Comparison of ENCODE assay signal across 11 cellular contexts in the genomic region with DNA sequence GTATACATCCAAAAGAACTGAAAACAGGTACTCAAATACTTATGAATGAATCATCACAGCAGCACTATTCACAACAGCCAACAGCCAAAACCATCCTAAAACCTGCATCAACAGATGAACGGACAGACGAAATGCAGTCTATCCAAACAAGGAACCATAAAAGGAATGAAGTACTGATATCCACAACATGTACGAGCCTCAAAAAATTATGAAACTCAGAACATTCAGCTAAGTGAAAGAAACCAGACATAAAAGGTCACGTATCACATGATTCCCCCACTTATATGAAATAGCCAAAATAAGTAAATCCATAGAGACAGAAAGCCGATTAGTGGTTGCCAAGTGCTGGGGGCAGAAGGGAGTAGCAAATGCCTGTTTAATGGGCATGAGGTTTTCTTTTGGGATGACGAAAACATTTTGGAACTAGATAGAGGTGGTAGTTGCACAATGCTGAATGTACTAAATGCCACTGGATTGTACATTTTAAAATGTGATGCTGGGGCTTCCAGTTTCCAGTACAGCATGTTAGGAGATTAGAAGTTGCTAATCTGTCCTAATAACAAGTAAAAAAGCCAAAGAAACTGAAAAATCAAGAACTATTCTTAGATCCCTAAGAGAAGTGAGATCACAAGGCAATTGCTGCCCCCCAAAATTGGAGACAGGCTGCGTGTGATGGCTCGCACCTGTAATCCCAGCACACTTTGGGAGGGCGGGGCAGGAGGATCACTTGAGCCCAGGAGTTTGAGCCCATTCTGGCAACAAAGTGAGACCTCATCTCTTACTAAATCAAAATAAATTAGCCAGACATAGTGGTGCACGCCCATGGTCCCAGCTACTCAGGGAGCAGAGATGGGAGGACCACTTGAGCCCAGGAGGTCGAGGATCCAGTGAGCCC. TPM values are rescaled to one million over a fixed set of nuclear protein-coding genes. Genes with fewer than 3 reads are reported as not detected.
DNase-seq lines count a peak whose midpoint lies in the region; ATAC-seq, FAIRE-seq and TF ChIP-seq lines count a peak whose summit lies in the region.
"Had no signal": no experiment of that assay in that cellular context is flagged by ENCODE, and none has a peak within 500 bp of the region (broad histone marks: within the 10 kb centered on the region; RNA-seq: fewer than 3 reads in every experiment).

No MANE protein-coding gene starts in this region.

- no peak overlapping the region for H3K4me3 ChIP-seq in pancreas

- H3K4me1 ChIP-seq in pancreas = peaks cover 16 to 32% (median 25%) of the 10 kb centered on the region in 3 donors

- FAIRE-seq in pancreas (lab: Jason Lieb, UNC) = no peak

- intact Hi-C loops in pancreas (cut with DNase I) (no loop called here), head of caudate nucleus (cut with DNase I) (no loop called here)

- ATAC-seq in pancreas = peak in 3 of 4 donors; percentile 6 to 39 (median 8)
- ATAC-seq in HG03442 (IDR thresholded peaks at IDR 0.05; ENCODE audit: unreplicated experiment) = no peak

- DNase-seq in D341Med (ENCODE audit: low spot score) (peak; percentile 44), NCI-H524 treated with DMSO at 0.1 percent for 48 hours (lab: John Stamatoyannopoulos, UW) (peak; percentile 50), epithelial cell of prostate (ENCODE audit: low read depth, low spot score) (no peak), pancreas (peak in 1 of 6 donors; percentile 8), head of caudate nucleus (no peak), NCI-H1436 treated with DMSO at 0.1 percent for 48 hours (lab: John Stamatoyannopoulos, UW) (no peak)
- no peak for DNase-seq in effector CD8-positive, alpha-beta T cell (lab: John Stamatoyannopoulos, UW)
- DNase-seq: activated CD4-positive, alpha-beta T cell treated with anti-CD3 and anti-CD28 coated beads for 1 hour; stimulated activated CD4-positive, alpha-beta T cell treated with anti-CD3 and anti-CD28 coated beads, Interleukin-4, amount 100 ng/mL, for 1 hour had no signal

- peak overlapping the region; percentile 33 for H3K27ac ChIP-seq in epithelial cell of prostate
- no peak overlapping the region for H3K27ac ChIP-seq in pancreas

- H3K36me3 ChIP-seq in pancreas = no peaks in the 10 kb centered on the region

- H3K9me3 ChIP-seq in pancreas = no peaks in the 10 kb centered on the region

- no peaks in the 10 kb centered on the region for H3K27me3 ChIP-seq in pancreas
- H3K27me3 ChIP-seq: dorsolateral prefrontal cortex had no signal

- 76 to 78% methylated on average over 11 of the region's 11 CpGs for WGBS in pancreas, 2 donors

- TF ChIP-seq CTCF in pancreas (IDR thresholded peaks at IDR 0.05) = no peak

RNA-seq across cellular contexts. Expression of a gene that starts 25.3 kb away (rescaled TPM):
- total RNA-seq in pancreas = 10 to 100 TPM; 56.9 to 73.5 (median 66.0) TPM
- 10 to 100 TPM; 44.2 to 54.2 TPM for polyA plus RNA-seq in pancreas

Comparison
In these comparisons a context has a peak if more than half of its experiments do, and no peak if none do; other contexts are left out.
1. DNase-seq: peak in D341Med (single experiment) and NCI-H524 treated with DMSO at 0.1 percent for 48 hours (single experiment); none in epithelial cell of prostate (single experiment), head of caudate nucleus (0 of 42), effector CD8-positive, alpha-beta T cell (single experiment) and NCI-H1436 treated with DMSO at 0.1 percent for 48 hours (single experiment).